Comparison of ENCODE assay signal across 23 cellular contexts in the genomic region with DNA sequence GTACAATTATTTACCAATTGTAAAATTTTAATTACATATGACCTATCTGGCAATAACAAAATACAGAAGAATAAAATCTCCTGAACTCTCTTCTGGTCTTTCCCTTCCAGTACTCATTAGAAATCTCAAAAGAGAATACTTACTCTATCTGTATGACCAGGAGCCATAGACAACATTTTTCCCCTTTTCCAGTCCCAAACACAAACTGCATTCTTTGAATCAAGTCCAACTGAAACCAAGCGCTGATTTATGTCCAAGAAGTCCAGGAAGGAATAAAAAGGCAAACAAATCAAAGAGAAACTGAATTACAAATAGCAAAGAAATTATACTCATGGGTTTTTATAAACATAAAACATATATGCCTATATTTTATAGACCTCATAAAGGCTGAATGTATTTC. TPM values are rescaled to one million over a fixed set of nuclear protein-coding genes. Genes with fewer than 3 reads are reported as not detected.
"Had no signal": no experiment of that assay in that cellular context is flagged by ENCODE, and none has a peak within 500 bp of the region (broad histone marks: within the 10 kb centered on the region; RNA-seq: fewer than 3 reads in every experiment).

No MANE protein-coding gene starts in this region.

- H3K4me1 ChIP-seq: heart left ventricle had no signal

- H3K36me3 ChIP-seq: heart left ventricle, tibial artery had no signal

- H3K27me3 Mint-ChIP-seq: activated CD4-positive, alpha-beta T cell treated with anti-CD3 and anti-CD28 coated beads for 36 hours; activated naive CD8-positive, alpha-beta T cell; activated T-cell treated with anti-CD3 and anti-CD28 coated beads, Interleukin-2, amount 50 U/mL, for 24 hours; activated T-helper 17 cell treated with anti-CD3 and anti-CD28 coated beads, Interleukin-2, amount 50 U/mL, for 72 hours; brain; memory B cell; stimulated activated naive CD8-positive, alpha-beta T cell treated with anti-CD3 and anti-CD28 coated beads, Interleukin-15, Interleukin-2, amounts not matched to agents 100 ng/mL and 50 ng/mL, for 24 hours had no signal

- H3K27ac ChIP-seq: heart left ventricle, parathyroid adenoma, tibial artery had no signal

- H3K4me3 Mint-ChIP-seq: activated CD4-positive, alpha-beta T cell treated with anti-CD3 and anti-CD28 coated beads for 36 hours; activated naive CD8-positive, alpha-beta T cell; activated T-cell treated with anti-CD3 and anti-CD28 coated beads, Interleukin-2, amount 50 U/mL, for 24 hours; activated T-helper 17 cell treated with anti-CD3 and anti-CD28 coated beads, Interleukin-2, amount 50 U/mL, for 72 hours; brain; memory B cell; nephron progenitor cell; stimulated activated naive CD8-positive, alpha-beta T cell treated with anti-CD3 and anti-CD28 coated beads, Interleukin-15, Interleukin-2, amounts not matched to agents 100 ng/mL and 50 ng/mL, for 24 hours; WTC11 had no signal

- ATAC-seq: activated CD4-positive, alpha-beta T cell treated with anti-CD3 and anti-CD28 coated beads for 36 hours; activated T-helper 17 cell treated with anti-CD3 and anti-CD28 coated beads, Interleukin-2, amount 50 U/mL, for 72 hours; heart left ventricle; right cardiac atrium; WTC11 had no signal

- H3K4me3 ChIP-seq: heart left ventricle, tibial artery had no signal

- H3K9ac ChIP-seq: parathyroid adenoma had no signal

- H2AFZ ChIP-seq: parathyroid adenoma had no signal

- DNase-seq: activated CD4-positive, alpha-beta T cell treated with anti-CD3 and anti-CD28 coated beads for 36 hours; activated CD4-positive, alpha-beta T cell treated with anti-CD3 and anti-CD28 coated beads, Interleukin-2, amount 50 U/mL, for 4 hours; activated CD8-positive, alpha-beta memory T cell treated with anti-CD3 and anti-CD28 coated beads for 24 hours; activated CD8-positive, alpha-beta memory T cell treated with anti-CD3 and anti-CD28 coated beads, Interleukin-2, amount 50 U/mL, for 4 hours; activated naive CD4-positive, alpha-beta T cell; activated T-cell treated with anti-CD3 and anti-CD28 coated beads, Interleukin-2, amount 50 U/mL, for 24 hours; dermis blood vessel endothelial cell; effector CD8-positive, alpha-beta T cell; heart left ventricle; nephron progenitor cell; right cardiac atrium; stimulated activated CD4-positive, alpha-beta T cell treated with anti-CD3 and anti-CD28 coated beads, Interleukin-12 subunit alpha, Interleukin-12 subunit beta, amount 100 ng/mL, for 4 hours; T-helper 1 cell; T-helper 9 cell; tibial artery had no signal

- H3K9me3 Mint-ChIP-seq: activated T-cell treated with anti-CD3 and anti-CD28 coated beads, Interleukin-2, amount 50 U/mL, for 24 hours; activated T-helper 17 cell treated with anti-CD3 and anti-CD28 coated beads, Interleukin-2, amount 50 U/mL, for 72 hours; brain; memory B cell; nephron progenitor cell; stimulated activated naive CD8-positive, alpha-beta T cell treated with anti-CD3 and anti-CD28 coated beads, Interleukin-15, Interleukin-2, amounts not matched to agents 100 ng/mL and 50 ng/mL, for 24 hours; WTC11 had no signal

- H3K27me3 ChIP-seq: heart left ventricle, tibial artery had no signal

- H3K79me2 ChIP-seq: parathyroid adenoma had no signal

- H3K27ac Mint-ChIP-seq: activated CD4-positive, alpha-beta T cell treated with anti-CD3 and anti-CD28 coated beads for 36 hours; activated naive CD8-positive, alpha-beta T cell; activated T-cell treated with anti-CD3 and anti-CD28 coated beads, Interleukin-2, amount 50 U/mL, for 24 hours; activated T-helper 17 cell treated with anti-CD3 and anti-CD28 coated beads, Interleukin-2, amount 50 U/mL, for 72 hours; brain; memory B cell; nephron progenitor cell; stimulated activated naive CD8-positive, alpha-beta T cell treated with anti-CD3 and anti-CD28 coated beads, Interleukin-15, Interleukin-2, amounts not matched to agents 100 ng/mL and 50 ng/mL, for 24 hours; WTC11 had no signal

- H3K36me3 Mint-ChIP-seq: brain, WTC11 had no signal

- H3K9me3 ChIP-seq: heart left ventricle, tibial artery had no signal

- H3K4me1 Mint-ChIP-seq: activated CD4-positive, alpha-beta T cell treated with anti-CD3 and anti-CD28 coated beads for 36 hours; activated T-helper 17 cell treated with anti-CD3 and anti-CD28 coated beads, Interleukin-2, amount 50 U/mL, for 72 hours; memory B cell; WTC11 had no signal

RNA-seq across cellular contexts. Expression of a gene that starts 46.7 kb away (rescaled TPM):
- total RNA-seq: myocyte had no signal
